Comparison of ENCODE assay signal across 13 cellular contexts in genomic region chr5:96582343-96582742, GRCh38.
DNase-seq lines count a peak whose midpoint lies in the region; ATAC-seq, FAIRE-seq and TF ChIP-seq lines count a peak whose summit lies in the region.
"Had no signal": no experiment of that assay in that cellular context is flagged by ENCODE, and none has a peak within 500 bp of the region (broad histone marks: within the 10 kb centered on the region; RNA-seq: fewer than 3 reads in every experiment).

No MANE protein-coding gene starts in this region.

- no peak for TF ChIP-seq CTCF in K562 (IDR thresholded peaks at IDR 0.05 in 2 of 3, conservative IDR thresholded peaks at IDR 0.05 in 1 of 3; ENCODE audit: insufficient read depth in 2 of 3, low read depth in 1 of 3, low read length in 3 of 3)

- H3K36me3 ChIP-seq in K562 (ENCODE audit: control insufficient read depth, insufficient read depth, low read length) (no peaks in the 10 kb centered on the region), small intestine (ENCODE audit: control insufficient read depth in 2 of 2, insufficient read depth in 2 of 2, low read length in 2 of 2) (no peaks in the 10 kb centered on the region), Karpas-422 (ENCODE audit: insufficient read depth, low read length) (no peaks in the 10 kb centered on the region)
- H3K36me3 ChIP-seq: suprapubic skin had no signal

- in situ Hi-C loops in K562 (cut with MboI), result no loop called here

- no TSS peak for BruUV-seq in K562 (replicated peaks; lab: Mats Ljungman, UMichigan)

- H3K9me1 ChIP-seq in K562 (ENCODE audit: control insufficient read depth, insufficient read depth, low read length), result no peaks in the 10 kb centered on the region

- intact Hi-C loops in K562 (cut with micrococcal nuclease), result no loop called here

- POLR2A ChIA-PET in HEK293T (lab: Yijun Ruan, JAX), result no interaction called here
- POLR2A ChIA-PET in K562 (lab: Yijun Ruan, JAX), result no interaction called here

- no peak overlapping the region for H2AFZ ChIP-seq in K562 (ENCODE audit: low read depth, low read length)
- H2AFZ ChIP-seq in Karpas-422 (ENCODE audit: low read length), result no peak overlapping the region

- ATAC-seq in K562 (no peak), GM19463 (IDR thresholded peaks at IDR 0.05; ENCODE audit: unreplicated experiment) (no peak)
- ATAC-seq: natural killer cell had no signal

- no peak overlapping the region for H3K9ac ChIP-seq in K562 (ENCODE audit: insufficient read depth in 1 of 2, low read depth in 2 of 2, low read length in 2 of 2)
- H3K9ac ChIP-seq in Karpas-422 (ENCODE audit: low read length), result no peak overlapping the region

- H3K4me1 ChIP-seq in K562 (replicated peaks in 1 of 2; ENCODE audit: control insufficient read depth in 2 of 2, insufficient read depth in 2 of 2, low read length in 2 of 2) (no peaks in the 10 kb centered on the region), small intestine (ENCODE audit: control insufficient read depth in 2 of 2, insufficient read depth in 1 of 2, low read depth in 1 of 2, low read length in 1 of 2) (no peaks in the 10 kb centered on the region), Karpas-422 (ENCODE audit: low read length) (no peaks in the 10 kb centered on the region)
- H3K4me1 ChIP-seq: suprapubic skin had no signal

- H3K4me3 ChIP-seq in K562 (no peak overlapping the region), small intestine (ENCODE audit: low read depth in 1 of 2, low read length in 2 of 2) (no peak overlapping the region), Karpas-422 (ENCODE audit: low read length) (no peak overlapping the region)
- H3K4me3 ChIP-seq: suprapubic skin had no signal

- under 1% methylated on average over 11 of the region's 11 CpGs for WGBS in K562 (ENCODE audit: insufficient coverage, low coverage, missing lambda C conversion rate)
- 19 to 62% (median 45%) methylated on average over 11 of the region's 11 CpGs for WGBS in small intestine, 3 donors

- H3K9me3 ChIP-seq in K562 (replicated peaks; ENCODE audit: control insufficient read depth, insufficient read depth, low read depth, low read length), result no peaks in the 10 kb centered on the region
- no peaks in the 10 kb centered on the region for H3K9me3 ChIP-seq in small intestine (ENCODE audit: control insufficient read depth, low read depth)
- H3K9me3 ChIP-seq in Karpas-422 (ENCODE audit: low read length), result no peaks in the 10 kb centered on the region
- H3K9me3 ChIP-seq: suprapubic skin had no signal

- H3K9me2 ChIP-seq in Karpas-422 (replicated peaks; ENCODE audit: insufficient read depth, low read length), result no peaks in the 10 kb centered on the region

- TF ChIP-seq RAD21 in K562 (CRISPR knock-in tag; conservative IDR thresholded peaks at IDR 0.05 in 1 of 2, IDR thresholded peaks at IDR 0.05 in 1 of 2), result no peak

- no peak for FAIRE-seq in K562 (lab: Jason Lieb, UNC)
- no peak for FAIRE-seq in small intestine (lab: Jason Lieb, UNC)

- H3K4me2 ChIP-seq in K562 (ENCODE audit: insufficient read depth, low read length), result no peak overlapping the region
- H3K4me2 ChIP-seq in Karpas-422 (ENCODE audit: low read depth, low read length, poor library complexity, severe bottlenecking), result no peak overlapping the region

- TF ChIP-seq POLR2A in K562 (conservative IDR thresholded peaks at IDR 0.05), result no peak

- H3K79me2 ChIP-seq in K562 (ENCODE audit: control insufficient read depth, insufficient read depth, low read length), result no peaks in the 10 kb centered on the region
- no peaks in the 10 kb centered on the region for H3K79me2 ChIP-seq in Karpas-422 (ENCODE audit: low read length)

- H3K27me3 ChIP-seq in K562 (ENCODE audit: control insufficient read depth in 2 of 2, insufficient read depth in 2 of 2, low read length in 2 of 2) (peaks cover 4 to 9% of the 10 kb centered on the region in 2 experiments; a peak in 3 of 5 replicates), small intestine (ENCODE audit: control insufficient read depth in 2 of 2, insufficient read depth in 2 of 2, low read length in 2 of 2) (no peaks in the 10 kb centered on the region), Karpas-422 (ENCODE audit: low read length) (no peaks in the 10 kb centered on the region)

- CTCF ChIA-PET in HEK293T (lab: Yijun Ruan, JAX) (no interaction called here), K562 (lab: Yijun Ruan, JAX; ENCODE audit: low intra/inter-chr PET ratio) (no interaction called here)

- peak; percentile 51 for DNase-seq in HEK293T (ENCODE audit: extremely low spot score)
- DNase-seq in NCI-H345 treated with DMSO at 0.1 percent for 48 hours (lab: John Stamatoyannopoulos, UW; ENCODE audit: unreplicated experiment), result peak; percentile 63
- DNase-seq in K562 (ENCODE audit: extremely low read depth in 1 of 4, low spot score in 3 of 4), result no peak
- DNase-seq in small intestine, result peak; percentile 81
- no peak for DNase-seq in Karpas-422
- DNase-seq in activated CD4-positive, alpha-beta T cell treated with anti-CD3 and anti-CD28 coated beads for 1 hour, result no peak
- no peak for DNase-seq in H4 (ENCODE audit: low spot score)
- DNase-seq: activated CD8-positive, alpha-beta memory T cell treated with anti-CD3 and anti-CD28 coated beads, Interleukin-2, amount 50 U/mL, for 4 hours; GDM1; natural killer cell; stimulated activated CD4-positive, alpha-beta T cell treated with anti-CD3 and anti-CD28 coated beads, Interleukin-1b, Interleukin-23, amount 100 ng/mL, for 48 hours had no signal

- TF ChIP-seq EP300 in K562 (IDR thresholded peaks at IDR 0.05; ENCODE audit: low read length), result no peak

- no peak overlapping the region for H3K27ac ChIP-seq in K562 (ENCODE audit: extremely low read depth, low read depth, low read length)
- no peak overlapping the region for H3K27ac ChIP-seq in small intestine (ENCODE audit: low read depth in 1 of 2, low read length in 1 of 2)
- H3K27ac ChIP-seq in Karpas-422 (ENCODE audit: low read length), result no peak overlapping the region
- H3K27ac ChIP-seq: suprapubic skin had no signal

- H4K20me1 ChIP-seq in K562 (replicated peaks; ENCODE audit: control insufficient read depth, insufficient read depth, low read length) (no peaks in the 10 kb centered on the region), Karpas-422 (ENCODE audit: insufficient read depth, low read depth, low read length) (no peaks in the 10 kb centered on the region)

TF ChIP-seq in HEK293T, 16 proteins besides CTCF, POLR2A, EP300 and RAD21:
- no peak for TF ChIP-seq TARDBP (IDR thresholded peaks at IDR 0.05)
- TF ChIP-seq FOXM1 (IDR thresholded peaks at IDR 0.05; ENCODE audit: borderline replicate concordance), result no peak
- TF ChIP-seq SP1 (IDR thresholded peaks at IDR 0.05), result no peak
- TF ChIP-seq, protein P1, sequence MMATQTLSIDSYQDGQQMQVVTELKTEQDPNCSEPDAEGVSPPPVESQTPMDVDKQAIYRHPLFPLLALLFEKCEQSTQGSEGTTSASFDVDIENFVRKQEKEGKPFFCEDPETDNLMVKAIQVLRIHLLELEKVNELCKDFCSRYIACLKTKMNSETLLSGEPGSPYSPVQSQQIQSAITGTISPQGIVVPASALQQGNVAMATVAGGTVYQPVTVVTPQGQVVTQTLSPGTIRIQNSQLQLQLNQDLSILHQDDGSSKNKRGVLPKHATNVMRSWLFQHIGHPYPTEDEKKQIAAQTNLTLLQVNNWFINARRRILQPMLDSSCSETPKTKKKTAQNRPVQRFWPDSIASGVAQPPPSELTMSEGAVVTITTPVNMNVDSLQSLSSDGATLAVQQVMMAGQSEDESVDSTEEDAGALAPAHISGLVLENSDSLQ (IDR thresholded peaks at IDR 0.05), result 0 out of 2 replicates have a peak, but pooled peaks have one; percentile 13
- TF ChIP-seq HDGF (IDR thresholded peaks at IDR 0.05; ENCODE audit: borderline replicate concordance), result no peak
- no peak for TF ChIP-seq SUZ12 (IDR thresholded peaks at IDR 0.05)
- TF ChIP-seq CTBP1 (IDR thresholded peaks at IDR 0.05; ENCODE audit: borderline replicate concordance), result no peak
- TF ChIP-seq LEF1 (IDR thresholded peaks at IDR 0.05; ENCODE audit: borderline replicate concordance), result no peak
- no peak for TF ChIP-seq FOXK2 (IDR thresholded peaks at IDR 0.05)
- no peak for TF ChIP-seq BHLHE40 (IDR thresholded peaks at IDR 0.05; ENCODE audit: borderline replicate concordance)
- TF ChIP-seq NFRKB (IDR thresholded peaks at IDR 0.05), result no peak
- no peak for TF ChIP-seq FOXA1 (IDR thresholded peaks at IDR 0.05)
- TF ChIP-seq ARNT (IDR thresholded peaks at IDR 0.05), result no peak
- TF ChIP-seq ZNF384 (IDR thresholded peaks at IDR 0.05), result no peak
- TF ChIP-seq L3MBTL2 (conservative IDR thresholded peaks at IDR 0.05), result 0 out of 2 replicates have a peak, but pooled peaks have one; percentile 24
- no peak for TF ChIP-seq ELF4 (IDR thresholded peaks at IDR 0.05)

TF ChIP-seq in K562, 482 proteins besides CTCF, POLR2A, EP300 and RAD21 (continues in another document):
- TF ChIP-seq ZNF324 (CRISPR knock-in tag; IDR thresholded peaks at IDR 0.05) (no peak), MAFK (IDR thresholded peaks at IDR 0.05; ENCODE audit: low read length) (no peak), SAP30 (IDR thresholded peaks at IDR 0.05; ENCODE audit: borderline replicate concordance, insufficient read depth, low read depth, low read length, poor library complexity, severe bottlenecking) (no peak), ZNF561 (CRISPR knock-in tag; conservative IDR thresholded peaks at IDR 0.05) (no peak), MEIS2 (IDR thresholded peaks at IDR 0.05; ENCODE audit: partially characterized antibody) (peak; percentile 18)
- TF ChIP-seq, protein P2, sequence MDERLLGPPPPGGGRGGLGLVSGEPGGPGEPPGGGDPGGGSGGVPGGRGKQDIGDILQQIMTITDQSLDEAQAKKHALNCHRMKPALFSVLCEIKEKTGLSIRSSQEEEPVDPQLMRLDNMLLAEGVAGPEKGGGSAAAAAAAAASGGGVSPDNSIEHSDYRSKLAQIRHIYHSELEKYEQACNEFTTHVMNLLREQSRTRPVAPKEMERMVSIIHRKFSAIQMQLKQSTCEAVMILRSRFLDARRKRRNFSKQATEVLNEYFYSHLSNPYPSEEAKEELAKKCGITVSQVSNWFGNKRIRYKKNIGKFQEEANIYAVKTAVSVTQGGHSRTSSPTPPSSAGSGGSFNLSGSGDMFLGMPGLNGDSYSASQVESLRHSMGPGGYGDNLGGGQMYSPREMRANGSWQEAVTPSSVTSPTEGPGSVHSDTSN (CRISPR knock-in tag; IDR thresholded peaks at IDR 0.05; ENCODE audit: low read depth), result no peak
- TF ChIP-seq, protein P2 (tag; conservative IDR thresholded peaks at IDR 0.05; ENCODE audit: low read depth), result no peak

Comparison
In these comparisons a context has a peak if more than half of its experiments do, and no peak if none do; other contexts are left out.
1. DNase-seq: peak in HEK293T (single experiment), NCI-H345 treated with DMSO at 0.1 percent for 48 hours (single experiment) and small intestine (single experiment); none in K562 (0 of 4), Karpas-422 (single experiment), activated CD4-positive, alpha-beta T cell treated with anti-CD3 and anti-CD28 coated beads for 1 hour (single experiment) and H4 (single experiment).